ENCODE assay signal across 25 cellular contexts in the genomic region with DNA sequence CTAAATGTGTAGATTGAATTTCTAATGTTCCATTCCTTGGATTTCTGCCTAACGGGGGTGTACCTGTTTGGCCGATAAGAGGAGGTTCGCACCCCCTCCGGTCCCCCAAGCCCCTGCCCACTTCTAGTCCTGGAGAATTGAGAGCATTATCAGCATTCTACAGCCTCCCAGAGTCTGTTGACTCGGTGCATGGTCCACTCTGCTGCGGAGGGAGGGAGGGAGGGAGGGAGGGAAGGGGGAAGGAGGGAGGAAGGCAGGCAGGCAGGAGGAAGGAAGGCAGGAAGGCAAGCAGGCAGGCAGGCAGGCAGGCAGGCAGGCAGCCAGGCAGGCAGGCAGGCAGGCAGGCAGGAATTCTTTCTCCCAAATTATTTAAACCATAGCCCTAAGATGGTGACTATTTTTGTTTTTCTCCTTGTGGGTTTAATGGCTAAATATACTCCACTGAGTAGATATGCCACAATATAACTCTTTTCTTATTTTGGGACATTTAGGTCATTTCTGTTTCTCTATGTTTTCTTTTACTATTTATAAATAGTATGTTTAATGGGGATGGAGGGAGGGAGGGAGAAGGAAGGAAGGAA.
"Had no signal": no experiment of that assay in that cellular context is flagged by ENCODE, and none has a peak within 500 bp of the region (broad histone marks: within the 10 kb centered on the region; RNA-seq: fewer than 3 reads in every experiment).

No MANE protein-coding gene starts in this region.

- H3K36me3 Mint-ChIP-seq: activated CD4-positive, alpha-beta memory T cell treated with anti-CD3 and anti-CD28 coated beads for 36 hours; activated naive CD8-positive, alpha-beta T cell had no signal

- H3K4me1 Mint-ChIP-seq: activated B cell treated with CpG ODN at 0.5 μM for 24 hours had no signal

- ATAC-seq: activated T-cell treated with anti-CD3 and anti-CD28 coated beads, Interleukin-2, amount 50 U/mL, for 4 hours; PC-3 had no signal

- H3K9me3 Mint-ChIP-seq: activated CD4-positive, alpha-beta T cell treated with anti-CD3 and anti-CD28 coated beads, Interleukin-2, amount 10 ng/mL, durations not matched to agents 24 days and 14 days; activated T-cell treated with anti-CD3 and anti-CD28 coated beads, Interleukin-2, amount 50 U/mL, for 4 hours; T-helper 1 cell treated with Interleukin-12 subunit alpha and Interleukin-12 subunit beta and Interleukin-4 antibody, amounts not matched to agents 30 μg/mL and 1 μg/mL, for 36 hours had no signal

- DNase-seq: activated B cell treated with CpG ODN at 0.5 μM for 24 hours; activated CD4-positive, alpha-beta memory T cell treated with anti-CD3 and anti-CD28 coated beads for 36 hours; activated CD4-positive, alpha-beta T cell treated with anti-CD3 and anti-CD28 coated beads for 1 hour; activated CD4-positive, alpha-beta T cell treated with anti-CD3 and anti-CD28 coated beads, Interleukin-2, amount 10 ng/mL, durations not matched to agents 24 days and 14 days; activated CD8-positive, alpha-beta memory T cell treated with anti-CD3 and anti-CD28 coated beads for 24 hours; activated effector memory CD4-positive, alpha-beta T cell treated with anti-CD3 and anti-CD28 coated beads, Interleukin-2, amount 50 U/mL, for 16 hours; activated naive CD4-positive, alpha-beta T cell treated with anti-CD3 and anti-CD28 coated beads for 36 hours; activated T-cell treated with anti-CD3 and anti-CD28 coated beads, Interleukin-2, amount 50 U/mL, for 4 hours; amygdala; cerebellar nuclear complex; Kasumi-1; KBM-7; NCI-H1105 treated with DMSO at 0.1 percent for 48 hours; NCI-H1436 treated with DMSO at 0.1 percent for 48 hours; NCI-H187; NCI-H2081 treated with DMSO at 0.1 percent for 48 hours; NCI-H2171; NCI-H2227 treated with DMSO at 0.1 percent for 48 hours; NCI-H446 treated with DMSO at 0.1 percent for 48 hours; NCI-H526; NCI-H82; PC-3; SHP77 treated with DMSO at 0.1 percent for 48 hours had no signal

- H3K4me3 Mint-ChIP-seq: activated B cell treated with CpG ODN at 0.5 μM for 24 hours; activated CD4-positive, alpha-beta memory T cell treated with anti-CD3 and anti-CD28 coated beads for 36 hours; activated CD4-positive, alpha-beta T cell treated with anti-CD3 and anti-CD28 coated beads, Interleukin-2, amount 10 ng/mL, durations not matched to agents 24 days and 14 days; activated naive CD4-positive, alpha-beta T cell treated with anti-CD3 and anti-CD28 coated beads for 36 hours; activated naive CD8-positive, alpha-beta T cell; activated T-cell treated with anti-CD3 and anti-CD28 coated beads, Interleukin-2, amount 50 U/mL, for 4 hours; T-helper 1 cell treated with Interleukin-12 subunit alpha and Interleukin-12 subunit beta and Interleukin-4 antibody, amounts not matched to agents 30 μg/mL and 1 μg/mL, for 36 hours had no signal

- H3K27ac Mint-ChIP-seq: activated CD4-positive, alpha-beta memory T cell treated with anti-CD3 and anti-CD28 coated beads for 36 hours; activated CD4-positive, alpha-beta T cell treated with anti-CD3 and anti-CD28 coated beads, Interleukin-2, amount 10 ng/mL, durations not matched to agents 24 days and 14 days; activated naive CD4-positive, alpha-beta T cell treated with anti-CD3 and anti-CD28 coated beads for 36 hours; activated naive CD8-positive, alpha-beta T cell; T-helper 1 cell treated with Interleukin-12 subunit alpha and Interleukin-12 subunit beta and Interleukin-4 antibody, amounts not matched to agents 30 μg/mL and 1 μg/mL, for 36 hours had no signal
